ENCODE assay signal across 25 cellular contexts in the genomic region with DNA sequence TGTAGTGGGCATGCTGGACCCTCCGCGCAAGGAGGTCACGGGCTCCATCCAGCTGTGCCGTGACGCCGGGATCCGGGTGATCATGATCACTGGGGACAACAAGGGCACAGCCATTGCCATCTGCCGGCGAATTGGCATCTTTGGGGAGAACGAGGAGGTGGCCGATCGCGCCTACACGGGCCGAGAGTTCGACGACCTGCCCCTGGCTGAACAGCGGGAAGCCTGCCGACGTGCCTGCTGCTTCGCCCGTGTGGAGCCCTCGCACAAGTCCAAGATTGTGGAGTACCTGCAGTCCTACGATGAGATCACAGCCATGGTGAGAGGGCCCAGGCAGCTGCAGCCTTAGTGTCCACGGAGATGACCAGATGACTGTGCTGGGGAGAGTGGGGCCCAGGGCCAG. TPM values are rescaled to one million over a fixed set of nuclear protein-coding genes. Genes with fewer than 3 reads are reported as not detected.
"Had no signal": no experiment of that assay in that cellular context is flagged by ENCODE, and none has a peak within 500 bp of the region (broad histone marks: within the 10 kb centered on the region; RNA-seq: fewer than 3 reads in every experiment).

No MANE protein-coding gene starts in this region.

- H3K4me3 ChIP-seq: colonic mucosa, lower lobe of right lung, smooth muscle cell, stomach, vagina had no signal

- H3K36me3 Mint-ChIP-seq: activated naive CD8-positive, alpha-beta T cell treated with anti-CD3 and anti-CD28 coated beads, Interleukin-2, amount 10 ng/mL, durations not matched to agents 7 days and 5 days; WTC11 had no signal

- H3K9me3 Mint-ChIP-seq: activated CD4-positive, alpha-beta memory T cell treated with anti-CD3 and anti-CD28 coated beads, Interleukin-2, amount 10 ng/mL, durations not matched to agents 7 days and 5 days; activated naive CD8-positive, alpha-beta T cell treated with anti-CD3 and anti-CD28 coated beads, Interleukin-2, amount 10 ng/mL, durations not matched to agents 7 days and 5 days; activated T-cell treated with anti-CD3 and anti-CD28 coated beads, Interleukin-2, amount 50 U/mL, for 24 hours; activated T-helper 2 cell treated with anti-CD3 and anti-CD28 coated beads, Interferon-gamma antibody, Interleukin-2, Interleukin-4, amounts not matched to agents 10 μg/mL and 5 μg/mL and 100 μg/mL, durations not matched to agents 14 hours and 24 hours and 36 hours; brain; central memory CD8-positive, alpha-beta T cell; endodermal cell; naive thymus-derived CD8-positive, alpha-beta T cell; WTC11 had no signal

- H3K4me3 Mint-ChIP-seq: activated CD4-positive, alpha-beta memory T cell treated with anti-CD3 and anti-CD28 coated beads, Interleukin-2, amount 10 ng/mL, durations not matched to agents 7 days and 5 days; activated CD4-positive, alpha-beta T cell treated with anti-CD3 and anti-CD28 coated beads for 36 hours; activated naive CD8-positive, alpha-beta T cell treated with anti-CD3 and anti-CD28 coated beads, Interleukin-2, amount 10 ng/mL, durations not matched to agents 7 days and 5 days; activated T-cell treated with anti-CD3 and anti-CD28 coated beads, Interleukin-2, amount 50 U/mL, for 24 hours; brain; central memory CD8-positive, alpha-beta T cell; endodermal cell; naive thymus-derived CD8-positive, alpha-beta T cell; WTC11 had no signal

- H3K27ac Mint-ChIP-seq: activated CD4-positive, alpha-beta memory T cell treated with anti-CD3 and anti-CD28 coated beads, Interleukin-2, amount 10 ng/mL, durations not matched to agents 7 days and 5 days; activated CD4-positive, alpha-beta T cell treated with anti-CD3 and anti-CD28 coated beads for 36 hours; activated naive CD8-positive, alpha-beta T cell treated with anti-CD3 and anti-CD28 coated beads, Interleukin-2, amount 10 ng/mL, durations not matched to agents 7 days and 5 days; activated T-cell treated with anti-CD3 and anti-CD28 coated beads, Interleukin-2, amount 50 U/mL, for 24 hours; activated T-helper 2 cell treated with anti-CD3 and anti-CD28 coated beads, Interferon-gamma antibody, Interleukin-2, Interleukin-4, amounts not matched to agents 10 μg/mL and 5 μg/mL and 100 μg/mL, durations not matched to agents 14 hours and 24 hours and 36 hours; endodermal cell; WTC11 had no signal

- H3K4me2 ChIP-seq: smooth muscle cell had no signal

- H3K36me3 ChIP-seq: colonic mucosa, vagina had no signal

- DNase-seq: activated CD4-positive, alpha-beta memory T cell treated with anti-CD3 and anti-CD28 coated beads, Interleukin-2, amount 10 ng/mL, durations not matched to agents 7 days and 5 days; activated CD4-positive, alpha-beta T cell treated with anti-CD3 and anti-CD28 coated beads for 36 hours; activated naive CD4-positive, alpha-beta T cell treated with Interleukin-2 at 50 U/mL for 16 hours; activated naive CD8-positive, alpha-beta T cell treated with anti-CD3 and anti-CD28 coated beads, Interleukin-2, amount 10 ng/mL, durations not matched to agents 7 days and 5 days; activated T-cell treated with anti-CD3 and anti-CD28 coated beads, Interleukin-2, amount 50 U/mL, for 24 hours; amygdala; colonic mucosa; endodermal cell; foreskin fibroblast; hippocampal formation; islet precursor cell; left colon; lower lobe of right lung; naive thymus-derived CD8-positive, alpha-beta T cell; stimulated activated CD4-positive, alpha-beta T cell treated with anti-CD3 and anti-CD28 coated beads, Interleukin-4, amount 100 ng/mL, for 1 hour; stomach had no signal

- H3K27me3 Mint-ChIP-seq: activated CD4-positive, alpha-beta memory T cell treated with anti-CD3 and anti-CD28 coated beads, Interleukin-2, amount 10 ng/mL, durations not matched to agents 7 days and 5 days; activated CD4-positive, alpha-beta T cell treated with anti-CD3 and anti-CD28 coated beads for 36 hours; activated naive CD8-positive, alpha-beta T cell treated with anti-CD3 and anti-CD28 coated beads, Interleukin-2, amount 10 ng/mL, durations not matched to agents 7 days and 5 days; activated T-cell treated with anti-CD3 and anti-CD28 coated beads, Interleukin-2, amount 50 U/mL, for 24 hours; brain; central memory CD8-positive, alpha-beta T cell; naive thymus-derived CD8-positive, alpha-beta T cell had no signal

- H3K9ac ChIP-seq: parathyroid adenoma had no signal

- H3K27ac ChIP-seq: colonic mucosa, epithelial cell of prostate, lower lobe of right lung, neutrophil, parathyroid adenoma, stomach, vagina had no signal

- H3K4me1 Mint-ChIP-seq: activated CD4-positive, alpha-beta memory T cell treated with anti-CD3 and anti-CD28 coated beads, Interleukin-2, amount 10 ng/mL, durations not matched to agents 7 days and 5 days; activated CD4-positive, alpha-beta T cell treated with anti-CD3 and anti-CD28 coated beads for 36 hours; activated naive CD8-positive, alpha-beta T cell treated with anti-CD3 and anti-CD28 coated beads, Interleukin-2, amount 10 ng/mL, durations not matched to agents 7 days and 5 days; brain; central memory CD8-positive, alpha-beta T cell; endodermal cell; WTC11 had no signal

- H3K27me3 ChIP-seq: colonic mucosa, neutrophil, stomach, vagina had no signal

- H3K9me3 ChIP-seq: colonic mucosa, lower lobe of right lung, neutrophil, stomach, vagina had no signal

- H3K4me1 ChIP-seq: colonic mucosa, lower lobe of right lung, parathyroid adenoma, stomach, vagina had no signal

RNA-seq across cellular contexts. Expression of a gene that starts 22.3 kb away (rescaled TPM):
- total RNA-seq: vagina had no signal

RNA-seq across cellular contexts. Expression of a gene that starts 31.2 kb away (rescaled TPM):
- total RNA-seq: activated CD4-positive, alpha-beta memory T cell treated with anti-CD3 and anti-CD28 coated beads, Interleukin-2, amount 10 ng/mL, durations not matched to agents 7 days and 5 days; endodermal cell; smooth muscle cell; vagina had no signal
